ENCODE assay signal across 8 cellular contexts in the genomic region with DNA sequence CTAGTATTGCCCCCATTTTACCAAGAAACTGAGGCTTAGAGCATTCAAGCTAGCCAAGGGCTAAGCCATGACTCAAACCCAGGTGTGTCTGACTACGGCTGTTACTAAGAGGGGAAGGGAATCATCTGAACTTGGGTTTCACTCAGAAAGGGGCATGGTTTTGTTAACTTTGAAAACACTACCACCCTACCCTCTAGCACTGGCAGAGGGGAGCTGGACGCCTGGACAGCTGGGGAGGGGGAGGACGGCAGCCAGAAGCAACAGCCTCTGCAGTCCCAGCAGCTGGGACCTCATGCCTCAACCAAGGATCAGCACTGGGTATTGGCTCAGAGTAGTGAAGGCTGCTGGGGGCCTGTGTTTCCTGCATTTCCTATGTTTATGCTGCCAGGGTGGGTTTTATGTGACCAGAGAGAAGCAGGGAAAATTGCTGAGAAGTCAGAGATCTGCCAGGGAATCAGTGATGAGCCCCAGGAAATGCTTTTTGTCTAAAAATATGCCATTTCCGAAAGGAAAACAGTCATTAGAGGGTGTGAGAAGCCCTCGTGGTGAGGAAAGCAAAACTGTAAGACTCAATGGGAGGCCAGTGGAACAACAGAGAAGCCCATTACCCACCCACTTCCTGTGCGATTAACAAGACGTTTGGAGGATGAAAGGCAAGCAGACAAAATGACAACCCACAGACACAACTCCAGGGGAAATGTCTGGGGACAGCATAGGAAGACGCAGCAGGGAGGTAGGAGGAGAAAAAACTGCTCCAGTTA. TPM values are rescaled to one million over a fixed set of nuclear protein-coding genes. Genes with fewer than 3 reads are reported as not detected.
DNase-seq lines count a peak whose midpoint lies in the region; ATAC-seq, FAIRE-seq and TF ChIP-seq lines count a peak whose summit lies in the region.

No MANE protein-coding gene starts in this region.

- H3K9ac ChIP-seq in mammary epithelial cell (ENCODE audit: insufficient read depth, low read length): peak overlapping the region; percentile 77
- peak overlapping the region; percentile 36 for H3K9ac ChIP-seq in smooth muscle cell (ENCODE audit: low read depth)

- CTCF ChIA-PET in mammary epithelial cell (lab: Charles Lee; ENCODE audit: low non-redundant PET): no interaction called here

- no peak for FAIRE-seq in RCC 7860 (lab: Jason Lieb, UNC)

- H3K36me3 ChIP-seq in mammary epithelial cell (ENCODE audit: insufficient read depth, low read length) (no peaks in the 10 kb centered on the region), smooth muscle cell (ENCODE audit: low read depth) (no peaks in the 10 kb centered on the region)

- H3K27ac ChIP-seq in mammary epithelial cell (ENCODE audit: insufficient read depth, low read depth, low read length): peak overlapping the region; percentile 93
- peak overlapping the region; percentile 74 for H3K27ac ChIP-seq in smooth muscle cell (ENCODE audit: low read depth)
- H3K27ac ChIP-seq in caudate nucleus (ENCODE audit: low read depth, low read length): no peak overlapping the region

- H3K27me3 ChIP-seq in mammary epithelial cell (ENCODE audit: insufficient read depth, low read length): no peaks in the 10 kb centered on the region
- H3K27me3 ChIP-seq in smooth muscle cell (ENCODE audit: low read depth): no peaks in the 10 kb centered on the region

- H2AFZ ChIP-seq in mammary epithelial cell (ENCODE audit: low read depth, low read length) (peak overlapping the region; percentile 46), smooth muscle cell (ENCODE audit: low read depth) (peak overlapping the region; percentile 50)

- dilution Hi-C loops in mammary epithelial cell (cut with HindIII; ENCODE audit: low sequenced_read_pairs): no loop called here

- peaks cover 19% of the 10 kb centered on the region for H3F3A ChIP-seq in smooth muscle cell (ENCODE audit: low read depth)

- intact Hi-C loops in mammary epithelial cell (cut with micrococcal nuclease): loop anchor here (5.0 kb wide), 1 partner anchor 39 kb away; no protein-coding TSS in a partner anchor

- no peak for ATAC-seq in HG02759 (IDR thresholded peaks at IDR 0.05; ENCODE audit: unreplicated experiment)

- TSS peak; percentile 62 for BruUV-seq in mammary epithelial cell (replicated peaks; lab: Mats Ljungman, UMichigan)

- no peaks in the 10 kb centered on the region for H3K9me3 ChIP-seq in mammary epithelial cell (replicated peaks; ENCODE audit: insufficient read depth, low read length)
- H3K9me3 ChIP-seq in smooth muscle cell (replicated peaks; ENCODE audit: low read depth): no peaks in the 10 kb centered on the region

- in situ Hi-C loops in mammary epithelial cell (cut with MboI; ENCODE audit: low sequenced_read_pairs in 2 of 2): no loop called here

- WGBS in mammary epithelial cell (ENCODE audit: low coverage, missing lambda C conversion rate): 49% methylated on average over 7 of the region's 8 CpGs
- 19% methylated on average over 8 of the region's 8 CpGs for WGBS in smooth muscle cell (ENCODE audit: low lambda C conversion rate)

- H4K20me1 ChIP-seq in mammary epithelial cell (ENCODE audit: insufficient read depth, low read length) (no peaks in the 10 kb centered on the region), smooth muscle cell (ENCODE audit: low read depth) (no peaks in the 10 kb centered on the region)

- H3K4me3 ChIP-seq in mammary epithelial cell (replicated peaks in 1 of 3; ENCODE audit: insufficient read depth in 1 of 3, low read depth in 2 of 3, low read length in 3 of 3) (peak overlapping the region in 1 of 3 experiments; percentile 21), smooth muscle cell (no peak overlapping the region)

- peak overlapping the region; percentile 66 for H3K4me2 ChIP-seq in mammary epithelial cell (ENCODE audit: insufficient read depth, low read depth, low read length)
- peak overlapping the region; percentile 72 for H3K4me2 ChIP-seq in smooth muscle cell

- H3K79me2 ChIP-seq in mammary epithelial cell (ENCODE audit: insufficient read depth, low read length) (peaks cover 5% of the 10 kb centered on the region), smooth muscle cell (ENCODE audit: low read depth) (no peaks in the 10 kb centered on the region)

- TF ChIP-seq CTCF in mammary epithelial cell (conservative IDR thresholded peaks at IDR 0.05 in 1 of 2, IDR thresholded peaks at IDR 0.05 in 1 of 2; ENCODE audit: extremely low read depth in 1 of 2, insufficient read depth in 1 of 2, low read depth in 1 of 2, low read length in 2 of 2) (no peak), smooth muscle cell (IDR thresholded peaks at IDR 0.05; ENCODE audit: borderline replicate concordance, insufficient read depth, poor library complexity, severe bottlenecking) (no peak)

- DNase-seq in RCC 7860 (ENCODE audit: low spot score) (peak; percentile 51), mammary epithelial cell (peak; percentile 88), smooth muscle cell (lab: John Stamatoyannopoulos, UW; ENCODE audit: unreplicated experiment) (no peak), caudate nucleus (lab: John Stamatoyannopoulos, UW) (no peak), GM19240 (ENCODE audit: insufficient read length, low spot score) (no peak), NCI-H82 (lab: John Stamatoyannopoulos, UW) (no peak)

- H3K4me1 ChIP-seq in mammary epithelial cell (ENCODE audit: insufficient read depth, low read length) (peaks cover 59% of the 10 kb centered on the region), smooth muscle cell (ENCODE audit: low read depth) (peaks cover 33% of the 10 kb centered on the region)

- peak; percentile 27 for TF ChIP-seq POLR2A in GM19193 (IDR thresholded peaks at IDR 0.05; ENCODE audit: extremely low read depth, insufficient read depth, insufficient read length)

RNA-seq across cellular contexts. Expression of a gene that starts 41.2 kb away (rescaled TPM):
- total RNA-seq in mammary epithelial cell: not detected
- polyA plus RNA-seq in mammary epithelial cell: not detected
- polyA minus RNA-seq in mammary epithelial cell: not detected
- not detected in 2 replicates for total RNA-seq in smooth muscle cell
- not detected in 2 replicates for polyA plus RNA-seq in smooth muscle cell

Comparison
In these comparisons a context has a peak if more than half of its experiments do, and no peak if none do; other contexts are left out.
1. DNase-seq: peak in RCC 7860 (single experiment) and mammary epithelial cell (single experiment); none in smooth muscle cell (single experiment), caudate nucleus (0 of 61), GM19240 (single experiment) and NCI-H82 (single experiment).